In the genomic region with DNA sequence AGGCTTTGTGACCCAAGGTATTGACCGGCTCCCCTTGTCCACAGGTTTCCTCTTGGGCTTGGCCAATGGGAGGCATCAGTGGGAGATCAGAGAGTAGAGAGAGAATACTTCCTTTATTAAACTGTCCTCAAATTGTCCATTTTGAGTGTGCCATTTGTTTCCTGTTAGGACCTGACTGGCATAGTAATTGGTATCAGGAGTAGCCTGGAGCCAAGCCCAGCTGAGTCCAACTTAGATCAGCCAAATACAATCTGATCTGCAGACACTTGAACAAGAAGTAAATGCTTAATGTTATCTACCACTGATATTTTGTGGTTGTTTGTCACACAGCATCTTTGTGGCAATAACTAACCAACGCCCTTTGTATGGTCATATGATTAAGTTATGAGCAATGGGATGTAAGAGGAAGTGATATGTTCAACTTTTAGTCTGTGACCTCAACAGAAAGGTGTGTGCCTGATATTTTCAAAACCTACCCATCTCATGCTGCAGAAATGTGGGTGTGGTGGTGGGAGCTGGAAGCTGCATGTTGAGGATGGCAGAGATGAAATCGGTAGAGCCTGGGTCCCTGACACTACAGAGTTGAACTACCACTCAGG, we compare ENCODE assay signal across 12 cellular contexts. TPM values are rescaled to one million over a fixed set of nuclear protein-coding genes. Genes with fewer than 3 reads are reported as not detected.
DNase-seq lines count a peak whose midpoint lies in the region; ATAC-seq, FAIRE-seq and TF ChIP-seq lines count a peak whose summit lies in the region.
"Had no signal": no experiment of that assay in that cellular context is flagged by ENCODE, and none has a peak within 500 bp of the region (broad histone marks: within the 10 kb centered on the region; RNA-seq: fewer than 3 reads in every experiment).

No MANE protein-coding gene starts in this region.

- peak overlapping the region; percentile 83 to 96 for H3K27ac ChIP-seq in esophagus (ENCODE audit: low read depth in 2 of 2, low read length in 1 of 2)
- H3K27ac ChIP-seq: thoracic aorta had no signal

- TF ChIP-seq POLR2A in GM18505 (IDR thresholded peaks at IDR 0.05; ENCODE audit: borderline replicate concordance, extremely low read depth, insufficient read depth, insufficient read length): no peak

- H3K27me3 ChIP-seq in esophagus (ENCODE audit: control insufficient read depth in 1 of 2, insufficient read depth in 2 of 2, low read length in 2 of 2): no peaks in the 10 kb centered on the region

- no peak overlapping the region for H3K4me3 ChIP-seq in esophagus (ENCODE audit: low read depth in 1 of 2, low read length in 2 of 2)
- H3K4me3 ChIP-seq: thoracic aorta had no signal

- WGBS in esophagus, 2 donors: 70 to 76% methylated on average over 3 of the region's 3 CpGs

- FAIRE-seq in RCC 7860 (lab: Jason Lieb, UNC): no peak

- no peaks in the 10 kb centered on the region for H3K36me3 ChIP-seq in esophagus (ENCODE audit: control insufficient read depth in 2 of 2, insufficient read depth in 2 of 2, low read length in 1 of 2)
- H3K36me3 ChIP-seq: thoracic aorta had no signal

- no peak for DNase-seq in activated CD4-positive, CD25-positive, alpha-beta regulatory T cell treated with anti-CD3 and anti-CD28 coated beads, Interleukin-2, amount 50 U/mL, for 72 hours
- peak; percentile 11 for DNase-seq in RCC 7860 (ENCODE audit: low spot score)
- DNase-seq in stimulated activated CD8-positive, alpha-beta memory T cell treated with anti-CD3 and anti-CD28 coated beads, Interleukin-4, amount 100 ng/mL, for 48 hours: peak; percentile 21
- DNase-seq: ACHN; activated naive CD4-positive, alpha-beta T cell; NCI-H1436 treated with DMSO at 0.1 percent for 48 hours had no signal

- peaks cover 0 to 1% of the 10 kb centered on the region in 2 donors for H3K4me1 ChIP-seq in esophagus (ENCODE audit: control insufficient read depth in 2 of 2, insufficient read depth in 2 of 2, low read length in 1 of 2)

- no peaks in the 10 kb centered on the region for H3K9me3 ChIP-seq in esophagus (ENCODE audit: control insufficient read depth in 2 of 2, insufficient read depth in 1 of 2, low read depth in 1 of 2, low read length in 1 of 2)
- H3K9me3 ChIP-seq: thoracic aorta had no signal

- peak; percentile 71 to 83 for ATAC-seq in activated CD4-positive, CD25-positive, alpha-beta regulatory T cell treated with anti-CD3 and anti-CD28 coated beads, Interleukin-2, amount 50 U/mL, for 24 hours
- ATAC-seq in GM21576 (IDR thresholded peaks at IDR 0.05; ENCODE audit: unreplicated experiment): no peak
- no peak for ATAC-seq in GM18505 (IDR thresholded peaks at IDR 0.05; ENCODE audit: unreplicated experiment)
- no peak for ATAC-seq in HG02938 (IDR thresholded peaks at IDR 0.05; ENCODE audit: unreplicated experiment)

RNA-seq across cellular contexts. Expression of gene MYD88, which starts 13.3 kb away (rescaled TPM):
- 10 to 100 TPM; 26.5 to 44.0 TPM for polyA plus RNA-seq in esophagus

RNA-seq across cellular contexts. Expression of gene OXSR1, which starts 13.6 kb away (rescaled TPM):
- polyA plus RNA-seq in esophagus: 10 to 100 TPM; 21.7 to 27.5 TPM

RNA-seq across cellular contexts. Expression of gene ACAA1, which starts 14.8 kb away (rescaled TPM):
- 100 to 1,000 TPM in 1 of 2 donors, 10 to 100 TPM in 1; 79.4 to 101 TPM for polyA plus RNA-seq in esophagus

Comparison
In these comparisons a context has a peak if more than half of its experiments do, and no peak if none do; other contexts are left out.
1. ATAC-seq: peak in activated CD4-positive, CD25-positive, alpha-beta regulatory T cell treated with anti-CD3 and anti-CD28 coated beads, Interleukin-2, amount 50 U/mL, for 24 hours (2 of 2); none in GM21576 (single experiment), GM18505 (single experiment) and HG02938 (single experiment).